ENCODE assay signal across 8 cellular contexts in genomic region chrX:154411322-154411980, GRCh38. TPM values are rescaled to one million over a fixed set of nuclear protein-coding genes. Genes with fewer than 3 reads are reported as not detected.
A peak's percentile ranks its signal among the peaks of the same experiment; 100 is the strongest.
DNase-seq lines count a peak whose midpoint lies in the region; ATAC-seq and TF ChIP-seq lines count a peak whose summit lies in the region.

Gene TAFAZZIN (plus strand): TSS chrX:154411539. CDS start chrX:154411844, 305 bp downstream.

- no peaks in the 10 kb centered on the region for H3K36me3 ChIP-seq in CD4-positive, alpha-beta memory T cell (ENCODE audit: insufficient read depth, low read length)
- H3K36me3 ChIP-seq in KOPT-K1 (ENCODE audit: insufficient read depth, low read length) (peaks cover 7% of the 10 kb centered on the region; the same call in 1 of the 2 replicates), upper lobe of right lung (peaks cover 6% of the 10 kb centered on the region)

- POLR2A ChIA-PET in CD4-positive, alpha-beta memory T cell (lab: Charles Lee; ENCODE audit: partially characterized antibody) = interaction anchor here (1.0 to 5.8 kb wide), 24 partner anchors 8 to 467 kb away, joined by 3 to 101 read pairs (median 4); partner anchors contain the start of genes ATP6AP1, EMD, FAM3A and FAM50A

- H3K4me1 ChIP-seq in CD4-positive, alpha-beta memory T cell (ENCODE audit: insufficient read depth, low read length) = peaks cover 10% of the 10 kb centered on the region
- H3K4me1 ChIP-seq in upper lobe of right lung = peaks cover 7% of the 10 kb centered on the region

- H3K4me3 Mint-ChIP-seq in CD4-positive, alpha-beta memory T cell = peak within 1 kb of the TSS; percentile 87 to 98 (median 90)
- H3K4me3 Mint-ChIP-seq in activated naive CD8-positive, alpha-beta T cell treated with anti-CD3 and anti-CD28 coated beads for 36 hours = peak within 1 kb of the TSS; percentile 92
- H3K4me3 Mint-ChIP-seq in osteocyte (ENCODE audit: unreplicated experiment) = peak within 1 kb of the TSS; percentile 86

- DNase-seq in CD4-positive, alpha-beta memory T cell = peak; percentile 70 to 76 (median 75)
- peak; percentile 83 for DNase-seq in activated naive CD8-positive, alpha-beta T cell treated with anti-CD3 and anti-CD28 coated beads for 36 hours
- DNase-seq in head of caudate nucleus (peak; percentile 7 to 86 (median 72)), osteocyte (ENCODE audit: extremely low spot score, unreplicated experiment) (peak; percentile 88), upper lobe of right lung (peak; percentile 89)

- intact Hi-C loops in CD4-positive, alpha-beta memory T cell (cut with micrococcal nuclease) = loop anchor here (10.0 kb wide), 1 partner anchor 63 kb away; the partner anchor contains the start of gene LAGE3
- intact Hi-C loops in head of caudate nucleus (cut with DNase I) = no loop called here
- intact Hi-C loops in upper lobe of right lung (cut with DNase I) = no loop called here

- CTCF ChIA-PET in CD4-positive, alpha-beta memory T cell (lab: Charles Lee; ENCODE audit: partially characterized antibody) = interaction anchor here (1.0 kb wide), 1 partner anchor 13 kb away, joined by 3 read pairs; the partner anchor contains the start of gene RPL10

- H3K9me3 ChIP-seq in CD4-positive, alpha-beta memory T cell (ENCODE audit: control insufficient read depth in 1 of 2, low read length in 2 of 2) = no peaks in the 10 kb centered on the region
- H3K9me3 ChIP-seq in KOPT-K1 (ENCODE audit: insufficient read depth, low read length, poor library complexity, severe bottlenecking) = no peaks in the 10 kb centered on the region
- no peaks in the 10 kb centered on the region for H3K9me3 ChIP-seq in upper lobe of right lung

- H3K9me3 Mint-ChIP-seq in CD4-positive, alpha-beta memory T cell = peaks cover 0 to 4% (median 0%) of the 10 kb centered on the region in 8 donors
- H3K9me3 Mint-ChIP-seq in activated naive CD8-positive, alpha-beta T cell treated with anti-CD3 and anti-CD28 coated beads for 36 hours = no peaks in the 10 kb centered on the region
- no peaks in the 10 kb centered on the region for H3K9me3 Mint-ChIP-seq in osteocyte (ENCODE audit: unreplicated experiment)

- H3K27me3 ChIP-seq in CD4-positive, alpha-beta memory T cell (ENCODE audit: insufficient read depth, low read length) = no peaks in the 10 kb centered on the region
- no peaks in the 10 kb centered on the region for H3K27me3 ChIP-seq in upper lobe of right lung

- no peak for TF ChIP-seq CTCF in osteocyte (IDR thresholded peaks at IDR 0.05)
- no peak for TF ChIP-seq CTCF in upper lobe of right lung (IDR thresholded peaks at IDR 0.05)

- H3K36me3 Mint-ChIP-seq in CD4-positive, alpha-beta memory T cell = peaks cover 0 to 11% of the 10 kb centered on the region in 2 donors
- H3K36me3 Mint-ChIP-seq in activated naive CD8-positive, alpha-beta T cell treated with anti-CD3 and anti-CD28 coated beads for 36 hours = peaks cover 5% of the 10 kb centered on the region
- H3K36me3 Mint-ChIP-seq in osteocyte (ENCODE audit: unreplicated experiment) = no peaks in the 10 kb centered on the region

- peak within 1 kb of the TSS; percentile 42 to 51 for H3K4me3 ChIP-seq in CD4-positive, alpha-beta memory T cell (ENCODE audit: low read length in 2 of 2)
- H3K4me3 ChIP-seq in upper lobe of right lung = peak within 1 kb of the TSS; percentile 71

- peak within 1 kb of the TSS; percentile 70 for H3K27ac ChIP-seq in CD4-positive, alpha-beta memory T cell (ENCODE audit: low read depth, low read length)
- H3K27ac ChIP-seq in KOPT-K1 (ENCODE audit: low read depth, low read length, poor library complexity, severe bottlenecking) = peak within 1 kb of the TSS; percentile 86
- peak within 1 kb of the TSS; percentile 92 for H3K27ac ChIP-seq in upper lobe of right lung

- peak; percentile 24 for ATAC-seq in GM19463 (IDR thresholded peaks at IDR 0.05; ENCODE audit: unreplicated experiment)
- peak; percentile 28 for ATAC-seq in SK-N-SH treated with all-trans-retinoic acid at 6 μM for 48 hours
- peak; percentile 89 for ATAC-seq in upper lobe of right lung

- peaks cover 4 to 24% (median 11%) of the 10 kb centered on the region in 4 donors for H3K4me1 Mint-ChIP-seq in CD4-positive, alpha-beta memory T cell
- H3K4me1 Mint-ChIP-seq in activated naive CD8-positive, alpha-beta T cell treated with anti-CD3 and anti-CD28 coated beads for 36 hours = peaks cover 6% of the 10 kb centered on the region
- peaks cover 23% of the 10 kb centered on the region for H3K4me1 Mint-ChIP-seq in osteocyte (ENCODE audit: unreplicated experiment)

- H3K27me3 Mint-ChIP-seq in CD4-positive, alpha-beta memory T cell = no peaks in the 10 kb centered on the region
- no peaks in the 10 kb centered on the region for H3K27me3 Mint-ChIP-seq in activated naive CD8-positive, alpha-beta T cell treated with anti-CD3 and anti-CD28 coated beads for 36 hours
- H3K27me3 Mint-ChIP-seq in osteocyte (ENCODE audit: unreplicated experiment) = no peaks in the 10 kb centered on the region

- peak within 1 kb of the TSS; percentile 90 to 95 (median 94) for H3K27ac Mint-ChIP-seq in CD4-positive, alpha-beta memory T cell
- peak within 1 kb of the TSS; percentile 94 for H3K27ac Mint-ChIP-seq in activated naive CD8-positive, alpha-beta T cell treated with anti-CD3 and anti-CD28 coated beads for 36 hours
- H3K27ac Mint-ChIP-seq in osteocyte (ENCODE audit: unreplicated experiment) = peak within 1 kb of the TSS; percentile 94

TF ChIP-seq in SK-N-SH treated with all-trans-retinoic acid at 6 μM for 48 hours, 23 proteins besides CTCF, POLR2A, EP300 and RAD21:
- no peak for TF ChIP-seq RARB (CRISPR knock-in tag; IDR thresholded peaks at IDR 0.05)
- TF ChIP-seq TCF4 (CRISPR knock-in tag; IDR thresholded peaks at IDR 0.05; ENCODE audit: borderline replicate concordance) = no peak
- no peak for TF ChIP-seq ZC3H10 (CRISPR knock-in tag; IDR thresholded peaks at IDR 0.05)
- TF ChIP-seq ISL1 (CRISPR knock-in tag; IDR thresholded peaks at IDR 0.05) = no peak
- TF ChIP-seq GLIS3 (CRISPR knock-in tag; IDR thresholded peaks at IDR 0.05) = no peak
- no peak for TF ChIP-seq TOX (CRISPR knock-in tag; IDR thresholded peaks at IDR 0.05; ENCODE audit: borderline replicate concordance)
TF ChIP-seq in SK-N-SH treated with all-trans-retinoic acid at 6 μM for 48 hours: peak in this region for 0.

RNA-seq across cellular contexts. Expression of gene TAFAZZIN, which starts in this region (rescaled TPM):
- 100 to 1,000 TPM; 139 to 141 TPM for total RNA-seq in CD4-positive, alpha-beta memory T cell
- polyA plus RNA-seq in CD4-positive, alpha-beta memory T cell = 10 to 100 TPM; 47.3 to 48.2 TPM
- 10 to 100 TPM; 35.1 to 35.8 TPM for total RNA-seq in activated naive CD8-positive, alpha-beta T cell treated with anti-CD3 and anti-CD28 coated beads for 36 hours
- 46.2 and 47.3 TPM in 2 replicates for total RNA-seq in osteocyte
- total RNA-seq in upper lobe of right lung = 43.9 TPM

Comparison
In these comparisons a context has a peak if more than half of its experiments do, and no peak if none do; other contexts are left out.
1. Peak in every context shown above with its lines: DNase-seq, ATAC-seq, H3K4me3 ChIP-seq and H3K27ac ChIP-seq.
2. ATAC-seq: peak in every context shown above with its lines; median percentile 89 in upper lobe of right lung; 28 in SK-N-SH treated with all-trans-retinoic acid at 6 μM for 48 hours; 24 in GM19463.